ENCODE assay signal across 14 cellular contexts in the genomic region with DNA sequence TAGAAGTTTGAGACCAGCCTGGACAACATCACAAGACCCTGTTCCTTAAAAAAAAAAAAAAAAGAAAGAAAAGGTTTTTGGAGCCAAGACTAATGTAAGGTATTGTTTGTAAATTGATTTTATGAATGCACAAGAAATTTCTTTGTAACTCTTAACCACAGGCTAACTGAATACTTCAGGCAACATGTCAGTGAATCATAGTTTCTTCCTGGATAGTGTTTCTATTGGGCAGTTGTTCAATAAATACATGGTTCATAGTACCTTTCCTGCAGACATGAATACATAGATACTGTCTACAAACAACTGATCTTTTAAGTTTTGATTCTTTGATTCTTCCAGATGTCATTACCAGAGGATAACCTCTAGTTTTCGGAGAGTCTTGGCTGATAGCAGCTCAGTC. TPM values are rescaled to one million over a fixed set of nuclear protein-coding genes. Genes with fewer than 3 reads are reported as not detected.
DNase-seq lines count a peak whose midpoint lies in the region; ATAC-seq, FAIRE-seq and TF ChIP-seq lines count a peak whose summit lies in the region.
"Had no signal": no experiment of that assay in that cellular context is flagged by ENCODE, and none has a peak within 500 bp of the region (broad histone marks: within the 10 kb centered on the region; RNA-seq: fewer than 3 reads in every experiment).

No MANE protein-coding gene starts in this region.

- no peak for TF ChIP-seq CTCF in astrocyte of the cerebellum (IDR thresholded peaks at IDR 0.05; ENCODE audit: low read depth, low read length, missing control alignments)
- no peak for TF ChIP-seq CTCF in fibroblast of villous mesenchyme (IDR thresholded peaks at IDR 0.05; ENCODE audit: insufficient read depth, low read depth, low read length)

- no peak overlapping the region for H3K4me3 ChIP-seq in astrocyte of the cerebellum (ENCODE audit: low read depth, low read length)
- H3K4me3 ChIP-seq in fibroblast of villous mesenchyme (ENCODE audit: low read depth, low read length): no peak overlapping the region
- H3K4me3 ChIP-seq: BLaER1 treated with 17β-estradiol and CSF1 and Interleukin-3, amounts not matched to agents 10 nM and 100 nM had no signal

- FAIRE-seq in H54 (lab: Jason Lieb, UNC): peak; percentile 79

- intact Hi-C loops in left colon (cut with DNase I, micrococcal nuclease): no loop called here

- no peak for TF ChIP-seq POLR2A in H54 (IDR thresholded peaks at IDR 0.05; ENCODE audit: low read depth, low read length)

- in situ Hi-C loops in astrocyte of the cerebellum (cut with HindIII; ENCODE audit: low sequenced_read_pairs): no loop called here

- ATAC-seq in HG03460 (IDR thresholded peaks at IDR 0.05; ENCODE audit: unreplicated experiment): no peak
- ATAC-seq in left colon: no peak
- ATAC-seq: left cardiac atrium; naive thymus-derived CD4-positive, alpha-beta T cell had no signal

- DNase-seq in AG08396 (ENCODE audit: low spot score) (peak; percentile 63), H54 (ENCODE audit: insufficient read length, low spot score) (peak; percentile 46), astrocyte of the cerebellum (ENCODE audit: low read depth) (peak; percentile 38), fibroblast of villous mesenchyme (ENCODE audit: low read depth) (peak; percentile 27), SKM-1 (lab: John Stamatoyannopoulos, UW; ENCODE audit: unreplicated experiment) (no peak), left colon (no peak)
- DNase-seq in NK-92 treated with Interleukin-12 subunit alpha and Interleukin-12 subunit beta, amount 100 ng/mL, for 24 hours (lab: John Stamatoyannopoulos, UW): no peak
- DNase-seq: cortex of kidney; H9; left cardiac atrium; naive thymus-derived CD4-positive, alpha-beta T cell; retina had no signal

RNA-seq across cellular contexts. Expression of gene DDX42, which starts 11.6 kb away (rescaled TPM):
- total RNA-seq in fibroblast of villous mesenchyme (85.0 and 85.9 TPM in 2 replicates), left colon (10 to 100 TPM; 86.5 to 93.6 TPM)

RNA-seq across cellular contexts. Expression of gene CCDC47, which starts 12.2 kb away (rescaled TPM):
- total RNA-seq in fibroblast of villous mesenchyme (62.8 and 76.4 TPM in 2 replicates), left colon (100 to 1,000 TPM; 124 to 161 TPM)

RNA-seq across cellular contexts. Expression of gene PSMC5, which starts 41.7 kb away (rescaled TPM):
- total RNA-seq in fibroblast of villous mesenchyme (42.7 and 44.1 TPM in 2 replicates), left colon (10 to 100 TPM; 86.3 to 92.5 TPM)

RNA-seq across cellular contexts. Expression of gene FTSJ3, which starts 41.9 kb away (rescaled TPM):
- total RNA-seq in fibroblast of villous mesenchyme (50.6 and 72.5 TPM in 2 replicates), left colon (10 to 100 TPM; 25.9 to 28.4 TPM)

RNA-seq across cellular contexts. Expression of gene STRADA, which starts 44.0 kb away (rescaled TPM):
- total RNA-seq in fibroblast of villous mesenchyme: 23.2 and 25.0 TPM in 2 replicates
- total RNA-seq in left colon: 10 to 100 TPM; 18.8 to 21.2 TPM

Comparison
In these comparisons a context has a peak if more than half of its experiments do, and no peak if none do; other contexts are left out.
1. DNase-seq: peak in AG08396 (single experiment), H54 (single experiment), astrocyte of the cerebellum (single experiment) and fibroblast of villous mesenchyme (single experiment); none in NK-92 treated with Interleukin-12 subunit alpha and Interleukin-12 subunit beta, amount 100 ng/mL, for 24 hours (single experiment), SKM-1 (single experiment) and left colon (0 of 2).